In the genomic region with DNA sequence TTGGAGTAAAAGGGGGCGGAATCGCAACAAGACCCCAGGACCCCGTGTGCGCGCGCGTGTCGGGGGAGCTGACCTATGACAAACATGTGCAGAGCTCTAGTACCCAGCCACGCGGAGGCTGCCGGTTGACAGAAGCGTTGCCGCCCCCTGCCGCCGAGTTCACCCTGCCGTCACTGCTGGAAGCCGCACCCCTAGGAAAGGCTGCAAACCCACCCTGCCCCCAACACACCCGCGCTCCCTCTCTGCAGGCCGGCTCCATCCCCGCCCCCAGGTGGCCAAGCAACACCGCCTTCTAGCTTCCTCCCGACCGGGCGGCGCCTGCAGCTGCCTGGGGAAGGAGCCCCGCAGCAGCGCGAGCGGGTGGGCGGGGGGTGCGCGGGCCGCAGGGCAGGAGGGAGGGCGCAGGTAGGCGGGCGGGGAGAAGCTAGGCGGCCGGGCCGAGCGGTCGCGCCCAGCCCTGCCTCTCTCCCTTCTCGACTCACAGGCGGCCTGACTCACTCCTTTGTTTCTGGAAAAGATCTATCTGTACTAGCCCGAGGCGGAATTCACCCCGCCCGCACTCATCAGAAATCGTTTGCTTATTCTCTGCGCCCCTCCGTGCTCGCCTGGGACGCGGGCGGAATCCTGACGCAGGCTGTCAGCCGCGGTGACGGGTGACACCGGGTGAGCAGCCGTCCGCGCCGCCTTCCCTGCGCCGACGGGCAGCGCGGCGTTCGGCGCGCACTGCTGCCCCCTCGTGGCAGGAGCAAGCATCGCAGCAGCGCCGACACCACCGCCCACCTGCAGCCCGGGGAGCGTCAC, we compare ENCODE assay signal across 8 cellular contexts.
A peak's percentile ranks its signal among the peaks of the same experiment; 100 is the strongest.
DNase-seq lines count a peak whose midpoint lies in the region; ATAC-seq and TF ChIP-seq lines count a peak whose summit lies in the region.

No MANE protein-coding gene starts in this region.

- H3K9me3 ChIP-seq in ovary (no peaks in the 10 kb centered on the region), thyroid gland (no peaks in the 10 kb centered on the region)

- H3K4me1 ChIP-seq in ovary (ENCODE audit: insufficient read depth) (peaks cover 1% of the 10 kb centered on the region), thyroid gland (peaks cover 8 to 9% of the 10 kb centered on the region in 2 donors)

- peak overlapping the region; percentile 70 for H3K4me3 ChIP-seq in GM12865 (ENCODE audit: low read depth, low read length)
- H3K4me3 ChIP-seq in ovary: peak overlapping the region; percentile 84
- peak overlapping the region; percentile 28 to 77 (median 69) for H3K4me3 ChIP-seq in thyroid gland (replicated peaks in 1 of 3)

- WGBS in ovary, 3 donors: 0 to 1% (median 0%) methylated on average over 59 to 81 of the region's 81 CpGs
- 1% methylated on average over 26 to 37 of the region's 81 CpGs for WGBS in thyroid gland, 2 donors

- peak; percentile 99 for TF ChIP-seq CTCF in GM12865 (IDR thresholded peaks at IDR 0.05; ENCODE audit: insufficient read depth, low read depth, low read length, missing control alignments)
- TF ChIP-seq CTCF in ovary (IDR thresholded peaks at IDR 0.05): peak; percentile 88 to 97 (median 93)
- peak; percentile 82 to 99 (median 98) for TF ChIP-seq CTCF in thyroid gland (IDR thresholded peaks at IDR 0.05)

- TF ChIP-seq EP300 in ovary (IDR thresholded peaks at IDR 0.05): no peak

- H3K27me3 Mint-ChIP-seq in activated naive CD8-positive, alpha-beta T cell: no peaks in the 10 kb centered on the region

- peak overlapping the region; percentile 70 to 95 for H3K27ac ChIP-seq in ovary
- H3K27ac ChIP-seq in thyroid gland: peak overlapping the region; percentile 90 to 98 (median 97)

- H3K4me3 Mint-ChIP-seq in activated naive CD8-positive, alpha-beta T cell: peak overlapping the region; percentile 94

- DNase-seq in GM12865 (ENCODE audit: low read depth) (peak; percentile 92), NCI-H1105 (lab: John Stamatoyannopoulos, UW) (peak; percentile 97), Right ventricle myocardium superior (peak; percentile 94), ovary (peak; percentile 92 to 96 (median 95)), thyroid gland (peak; percentile 97 to 98)

- peaks cover 22% of the 10 kb centered on the region for H3K4me1 Mint-ChIP-seq in activated naive CD8-positive, alpha-beta T cell (ENCODE audit: low read depth)

- intact Hi-C loops in Right ventricle myocardium superior (cut with DNase I): loop anchor here (10.0 kb wide), 1 partner anchor 569 kb away; no protein-coding TSS in a partner anchor
- intact Hi-C loops in ovary (cut with DNase I): loop anchor here in 3 of 4 donors (10.0 kb wide), 3 partner anchors 79 to 569 kb away; no protein-coding TSS in a partner anchor
- intact Hi-C loops in thyroid gland (cut with DNase I): no loop called here

- no peaks in the 10 kb centered on the region for H3K36me3 ChIP-seq in ovary
- H3K36me3 ChIP-seq in thyroid gland: no peaks in the 10 kb centered on the region

- H3K36me3 Mint-ChIP-seq in activated naive CD8-positive, alpha-beta T cell: no peaks in the 10 kb centered on the region

- TF ChIP-seq POLR2A in ovary (IDR thresholded peaks at IDR 0.05) (peak; percentile 23), thyroid gland (IDR thresholded peaks at IDR 0.05) (peak in 1 of 2 donors; percentile 77)

- no peaks in the 10 kb centered on the region for H3K9me3 Mint-ChIP-seq in activated naive CD8-positive, alpha-beta T cell (ENCODE audit: low read depth)

- H3K27me3 ChIP-seq in ovary (no peaks in the 10 kb centered on the region), thyroid gland (no peaks in the 10 kb centered on the region)

- ATAC-seq in HG02759 (IDR thresholded peaks at IDR 0.05; ENCODE audit: unreplicated experiment) (peak; percentile 89), SK-N-SH treated with all-trans-retinoic acid at 6 μM for 48 hours (peak; percentile 87), Right ventricle myocardium superior (ENCODE audit: poor library complexity) (peak; percentile 97)

- H3K27ac Mint-ChIP-seq in activated naive CD8-positive, alpha-beta T cell: peak overlapping the region; percentile 97

TF ChIP-seq in SK-N-SH treated with all-trans-retinoic acid at 6 μM for 48 hours, 23 proteins besides CTCF, POLR2A, EP300 and RAD21:
- TF ChIP-seq CSDC2 (CRISPR knock-in tag; IDR thresholded peaks at IDR 0.05): no peak
- TF ChIP-seq, protein P1, sequence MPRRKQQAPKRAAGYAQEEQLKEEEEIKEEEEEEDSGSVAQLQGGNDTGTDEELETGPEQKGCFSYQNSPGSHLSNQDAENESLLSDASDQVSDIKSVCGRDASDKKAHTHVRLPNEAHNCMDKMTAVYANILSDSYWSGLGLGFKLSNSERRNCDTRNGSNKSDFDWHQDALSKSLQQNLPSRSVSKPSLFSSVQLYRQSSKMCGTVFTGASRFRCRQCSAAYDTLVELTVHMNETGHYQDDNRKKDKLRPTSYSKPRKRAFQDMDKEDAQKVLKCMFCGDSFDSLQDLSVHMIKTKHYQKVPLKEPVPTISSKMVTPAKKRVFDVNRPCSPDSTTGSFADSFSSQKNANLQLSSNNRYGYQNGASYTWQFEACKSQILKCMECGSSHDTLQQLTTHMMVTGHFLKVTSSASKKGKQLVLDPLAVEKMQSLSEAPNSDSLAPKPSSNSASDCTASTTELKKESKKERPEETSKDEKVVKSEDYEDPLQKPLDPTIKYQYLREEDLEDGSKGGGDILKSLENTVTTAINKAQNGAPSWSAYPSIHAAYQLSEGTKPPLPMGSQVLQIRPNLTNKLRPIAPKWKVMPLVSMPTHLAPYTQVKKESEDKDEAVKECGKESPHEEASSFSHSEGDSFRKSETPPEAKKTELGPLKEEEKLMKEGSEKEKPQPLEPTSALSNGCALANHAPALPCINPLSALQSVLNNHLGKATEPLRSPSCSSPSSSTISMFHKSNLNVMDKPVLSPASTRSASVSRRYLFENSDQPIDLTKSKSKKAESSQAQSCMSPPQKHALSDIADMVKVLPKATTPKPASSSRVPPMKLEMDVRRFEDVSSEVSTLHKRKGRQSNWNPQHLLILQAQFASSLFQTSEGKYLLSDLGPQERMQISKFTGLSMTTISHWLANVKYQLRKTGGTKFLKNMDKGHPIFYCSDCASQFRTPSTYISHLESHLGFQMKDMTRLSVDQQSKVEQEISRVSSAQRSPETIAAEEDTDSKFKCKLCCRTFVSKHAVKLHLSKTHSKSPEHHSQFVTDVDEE (CRISPR knock-in tag; IDR thresholded peaks at IDR 0.05): peak; percentile 31; the same call in 1 of the 2 replicates

Comparison
In these comparisons a context has a peak if more than half of its experiments do, and no peak if none do; other contexts are left out.
1. Peak in every context shown above with its lines: DNase-seq, ATAC-seq, H3K4me3 ChIP-seq and H3K27ac ChIP-seq.